ENCODE assay signal across 8 cellular contexts in the genomic region with DNA sequence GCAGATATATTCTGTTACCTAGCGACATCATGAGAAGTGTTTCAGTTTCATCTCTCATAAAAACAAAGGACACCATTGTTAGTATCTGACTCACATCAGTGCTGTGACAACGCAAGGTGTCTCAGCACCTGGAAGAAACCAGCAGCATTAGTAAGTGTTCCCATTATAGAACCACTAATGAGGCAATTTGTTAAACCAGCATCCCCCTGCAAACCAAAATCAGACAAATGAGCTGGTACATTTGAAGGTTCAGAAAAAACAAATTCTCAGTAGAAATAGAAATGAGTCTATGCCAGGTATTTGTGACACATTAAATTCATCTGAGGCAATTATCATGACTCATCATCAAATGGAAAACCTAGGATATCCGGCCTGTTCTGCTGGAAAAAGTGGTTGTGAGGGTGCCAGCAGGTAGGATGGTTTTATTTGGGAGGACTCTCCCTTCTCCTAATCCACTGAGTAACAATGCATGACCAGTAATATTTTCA.
DNase-seq lines count a peak whose midpoint lies in the region; ATAC-seq, FAIRE-seq and TF ChIP-seq lines count a peak whose summit lies in the region.

No MANE protein-coding gene starts in this region.

- H3K27me3 ChIP-seq in MG63 = no peaks in the 10 kb centered on the region

- no peak for TF ChIP-seq CTCF in D721Med (IDR thresholded peaks at IDR 0.05; ENCODE audit: insufficient read depth, missing control alignments)

- POLR2A ChIA-PET in naive thymus-derived CD8-positive, alpha-beta T cell (lab: Charles Lee) = no interaction called here

- peaks cover 0 to 38% (median 10%) of the 10 kb centered on the region in 9 donors for H3K9me3 Mint-ChIP-seq in naive thymus-derived CD8-positive, alpha-beta T cell

- H3K27ac Mint-ChIP-seq in naive thymus-derived CD8-positive, alpha-beta T cell = peak overlapping the region; percentile 39 to 93 (median 80)

- no peak for FAIRE-seq in D721Med (lab: Jason Lieb, UNC)

- ATAC-seq in HG02610 (IDR thresholded peaks at IDR 0.05; ENCODE audit: unreplicated experiment) = peak; percentile 85
- no peak for ATAC-seq in naive thymus-derived CD8-positive, alpha-beta T cell

- H3K4me1 Mint-ChIP-seq in naive thymus-derived CD8-positive, alpha-beta T cell = peaks cover 26 to 56% (median 47%) of the 10 kb centered on the region in 4 donors

- H3K27me3 Mint-ChIP-seq in naive thymus-derived CD8-positive, alpha-beta T cell = no peaks in the 10 kb centered on the region

- peak; percentile 16 for DNase-seq in NCI-H526 (lab: John Stamatoyannopoulos, UW)
- no peak for DNase-seq in NCI-H526 treated with DMSO at 0.1 percent for 48 hours (lab: John Stamatoyannopoulos, UW)
- DNase-seq in NCI-H226 = peak; percentile 17
- no peak for DNase-seq in naive thymus-derived CD8-positive, alpha-beta T cell
- no peak for DNase-seq in MG63
- no peak for DNase-seq in D721Med (ENCODE audit: insufficient read length, low spot score)
- no peak for DNase-seq in NCI-H1930 (lab: John Stamatoyannopoulos, UW)

- H3K36me3 ChIP-seq in MG63 = no peaks in the 10 kb centered on the region

- peaks cover 0 to 9% (median 3%) of the 10 kb centered on the region in 3 donors for H3K36me3 Mint-ChIP-seq in naive thymus-derived CD8-positive, alpha-beta T cell

- H3K4me3 ChIP-seq in MG63 = no peak overlapping the region

- H3K4me3 Mint-ChIP-seq in naive thymus-derived CD8-positive, alpha-beta T cell = no peak overlapping the region

- H3K9me3 ChIP-seq in MG63 = no peaks in the 10 kb centered on the region

Comparison
In these comparisons a context has a peak if more than half of its experiments do, and no peak if none do; other contexts are left out.
1. DNase-seq: peak in NCI-H526 (2 of 2) and NCI-H226 (single experiment); none in NCI-H526 treated with DMSO at 0.1 percent for 48 hours (single experiment), naive thymus-derived CD8-positive, alpha-beta T cell (0 of 10), MG63 (single experiment), D721Med (single experiment) and NCI-H1930 (0 of 2).